ENCODE assay signal across 26 cellular contexts in genomic region chrX:51825432-51825831, GRCh38.
DNase-seq lines count a peak whose midpoint lies in the region; FAIRE-seq and TF ChIP-seq lines count a peak whose summit lies in the region.
"Had no signal": no experiment of that assay in that cellular context is flagged by ENCODE, and none has a peak within 500 bp of the region (broad histone marks: within the 10 kb centered on the region; RNA-seq: fewer than 3 reads in every experiment).

No MANE protein-coding gene starts in this region.

- no peak for TF ChIP-seq POLR2A in GM12892 (IDR thresholded peaks at IDR 0.05; ENCODE audit: low read depth, low read length)

- no peak overlapping the region for H2AFZ ChIP-seq in OCI-LY7 (ENCODE audit: low read length)
- H2AFZ ChIP-seq: parathyroid adenoma had no signal

- H3K36me3 ChIP-seq in OCI-LY7 (ENCODE audit: insufficient read depth, low read length), result no peaks in the 10 kb centered on the region; the same call in 1 of the 2 replicates
- H3K36me3 ChIP-seq in A673 (ENCODE audit: insufficient read depth, low read length, poor library complexity, severe bottlenecking), result no peaks in the 10 kb centered on the region
- H3K36me3 ChIP-seq: lower lobe of right lung, upper lobe of right lung had no signal

- no peak overlapping the region for H3K4me3 ChIP-seq in OCI-LY7 (ENCODE audit: low read depth, low read length, poor library complexity, severe bottlenecking)
- H3K4me3 ChIP-seq in foreskin fibroblast (ENCODE audit: low read depth in 1 of 2, low read length in 2 of 2), result no peak overlapping the region
- no peak overlapping the region for H3K4me3 ChIP-seq in skeletal muscle cell (ENCODE audit: low read depth, low read length)
- H3K4me3 ChIP-seq in A673 (ENCODE audit: low read depth, low read length, poor library complexity, severe bottlenecking), result no peak overlapping the region
- H3K4me3 ChIP-seq: body of pancreas, lower lobe of right lung, upper lobe of right lung had no signal

- TF ChIP-seq CTCF in OCI-LY7 (conservative IDR thresholded peaks at IDR 0.05; ENCODE audit: low read length) (no peak), foreskin fibroblast (IDR thresholded peaks at IDR 0.05; ENCODE audit: low read depth, low read length) (no peak), A673 (conservative IDR thresholded peaks at IDR 0.05; ENCODE audit: low read depth, low read length) (no peak)

- peaks cover 17% of the 10 kb centered on the region for H3K4me1 ChIP-seq in OCI-LY7 (ENCODE audit: insufficient read depth, low read length, poor library complexity, severe bottlenecking)
- no peaks in the 10 kb centered on the region for H3K4me1 ChIP-seq in A673 (ENCODE audit: insufficient read depth, low read length, poor library complexity, severe bottlenecking)
- H3K4me1 ChIP-seq: body of pancreas, lower lobe of right lung, parathyroid adenoma, upper lobe of right lung had no signal

- peaks cover 3% of the 10 kb centered on the region for H3K27me3 ChIP-seq in A673 (replicated peaks; ENCODE audit: insufficient read depth, low read depth, low read length, poor library complexity)
- H3K27me3 ChIP-seq: body of pancreas, upper lobe of right lung had no signal

- no peaks in the 10 kb centered on the region for H4K20me1 ChIP-seq in OCI-LY7 (ENCODE audit: insufficient read depth, low read length)

- peak overlapping the region; percentile 18 for H3K27ac ChIP-seq in OCI-LY7 (ENCODE audit: low read depth, low read length, poor library complexity, severe bottlenecking)
- H3K27ac ChIP-seq in A673 (ENCODE audit: low read depth, low read length, poor library complexity, severe bottlenecking), result no peak overlapping the region
- H3K27ac ChIP-seq: body of pancreas, lower lobe of right lung, parathyroid adenoma, upper lobe of right lung had no signal

- FAIRE-seq in GM12892 (lab: Jason Lieb, UNC) (peak; percentile 36), urothelium cell line (lab: Jason Lieb, UNC) (no peak)
- FAIRE-seq: G401.6 had no signal

- BruUV-seq in OCI-LY7 (replicated peaks; lab: Mats Ljungman, UMichigan) (no TSS peak), A673 (replicated peaks; lab: Mats Ljungman, UMichigan) (no TSS peak)

- no peaks in the 10 kb centered on the region for H3K9me3 ChIP-seq in OCI-LY7 (ENCODE audit: low read length)
- H3K9me3 ChIP-seq in A673 (ENCODE audit: low read depth, low read length, poor library complexity, severe bottlenecking), result no peaks in the 10 kb centered on the region
- H3K9me3 ChIP-seq: body of pancreas, lower lobe of right lung, upper lobe of right lung had no signal

- intact Hi-C loops in OCI-LY7 (cut with micrococcal nuclease; ENCODE audit: unreplicated experiment) (no loop called here), A673 (cut with micrococcal nuclease; ENCODE audit: unreplicated experiment) (no loop called here)

- POLR2A ChIA-PET in OCI-LY7 (lab: Charles Lee), result interaction anchor here (1.4 kb wide), 1 partner anchor 10 kb away, joined by 3 read pairs; no protein-coding TSS in a partner anchor
- POLR2A ChIA-PET in A673 (lab: Charles Lee; ENCODE audit: low non-redundant PET), result no interaction called here

- H3K79me2 ChIP-seq in OCI-LY7 (ENCODE audit: insufficient read depth, low read depth, low read length), result peaks cover 60% of the 10 kb centered on the region

- CTCF ChIA-PET in OCI-LY7 (lab: Charles Lee; ENCODE audit: unreplicated experiment), result interaction anchor here (1.0 kb wide), 1 partner anchor 36 kb away, joined by 3 read pairs; no protein-coding TSS in a partner anchor
- CTCF ChIA-PET in A673 (lab: Charles Lee), result no interaction called here

- DNase-seq in GM12892 (ENCODE audit: insufficient read length), result no peak
- peak; percentile 24 for DNase-seq in OCI-LY7 (ENCODE audit: low spot score)
- DNase-seq in foreskin fibroblast, result peak; percentile 13 to 53
- peak; percentile 11 for DNase-seq in skeletal muscle cell (ENCODE audit: low read depth)
- no peak for DNase-seq in urothelium cell line (ENCODE audit: low spot score)
- DNase-seq in DMS153 treated with DMSO at 0.1 percent for 48 hours (lab: John Stamatoyannopoulos, UW; ENCODE audit: unreplicated experiment), result no peak
- DNase-seq in A673 (ENCODE audit: low spot score), result no peak
- DNase-seq: activated CD4-positive, alpha-beta T cell treated with anti-CD3 and anti-CD28 coated beads for 4 hours; activated effector memory CD4-positive, alpha-beta T cell treated with anti-CD3 and anti-CD28 coated beads, Interleukin-2, amount 50 U/mL, for 16 hours; activated T-cell treated with anti-CD3 and anti-CD28 coated beads for 4 hours; body of pancreas; CD8-positive, alpha-beta T cell; DMS153; head of caudate nucleus; KBM-7; kidney glomerular epithelial cell; lower lobe of right lung; NCI-H1436 treated with DMSO at 0.1 percent for 48 hours; NCI-H2107; OCI-M1; right cardiac atrium; stimulated activated CD4-positive, alpha-beta T cell treated with anti-CD3 and anti-CD28 coated beads, Interleukin-12 subunit alpha, Interleukin-12 subunit beta, amount 100 ng/mL, for 4 hours; stimulated activated naive B cell treated with anti-CD40 and anti-IgM and Interleukin-4, amounts not matched to agents 10 μg/mL and 1 μg/mL and 100 μg/mL, for 72 hours; upper lobe of right lung had no signal

- H3K4me2 ChIP-seq in OCI-LY7 (ENCODE audit: low read length), result peak overlapping the region; percentile 38; the same call in 1 of the 2 replicates

- H3K9me2 ChIP-seq in OCI-LY7 (ENCODE audit: insufficient read depth, low read length), result no peaks in the 10 kb centered on the region

Comparison
In these comparisons a context has a peak if more than half of its experiments do, and no peak if none do; other contexts are left out.
1. DNase-seq: peak in OCI-LY7 (single experiment), foreskin fibroblast (2 of 2) and skeletal muscle cell (single experiment); none in GM12892 (single experiment), urothelium cell line (single experiment), DMS153 treated with DMSO at 0.1 percent for 48 hours (single experiment) and A673 (single experiment).